In the genomic region with DNA sequence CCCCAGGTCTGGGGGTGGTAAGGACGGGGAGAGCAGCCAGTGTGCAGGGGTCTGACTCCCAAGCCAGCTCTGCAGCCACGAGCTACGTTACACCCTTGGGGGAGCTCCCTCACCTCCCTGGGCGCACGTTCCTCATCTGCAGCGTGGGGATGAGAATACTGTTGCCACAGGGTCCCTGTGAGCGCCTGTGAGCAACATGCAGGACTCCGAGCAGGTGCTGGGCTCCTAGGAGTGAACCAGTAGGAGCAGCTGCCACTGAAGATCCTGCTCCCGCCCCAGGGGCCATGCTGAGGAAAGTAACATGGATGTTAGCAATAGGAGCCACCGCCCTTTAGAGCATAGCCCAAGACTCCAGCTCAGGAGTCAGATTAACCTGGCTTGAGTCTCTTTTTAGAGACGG, we compare ENCODE assay signal across 40 cellular contexts. TPM values are rescaled to one million over a fixed set of nuclear protein-coding genes. Genes with fewer than 3 reads are reported as not detected.
"Had no signal": no experiment of that assay in that cellular context is flagged by ENCODE, and none has a peak within 500 bp of the region (broad histone marks: within the 10 kb centered on the region; RNA-seq: fewer than 3 reads in every experiment).

No MANE protein-coding gene starts in this region.

- H3K27me3 ChIP-seq: dorsolateral prefrontal cortex had no signal

- H3K27ac Mint-ChIP-seq: activated CD4-positive, alpha-beta memory T cell treated with anti-CD3 and anti-CD28 coated beads for 36 hours; activated CD4-positive, alpha-beta T cell treated with anti-CD3 and anti-CD28 coated beads for 36 hours; activated CD4-positive, alpha-beta T cell treated with anti-CD3 and anti-CD28 coated beads, Interleukin-2, amount 10 ng/mL, durations not matched to agents 24 days and 14 days; activated CD8-positive, alpha-beta memory T cell treated with anti-CD3 and anti-CD28 coated beads, Interleukin-2, amount 10 ng/mL, durations not matched to agents 7 days and 5 days; activated CD8-positive, alpha-beta T cell treated with anti-CD3 and anti-CD28 coated beads, Interleukin-2, amount 10 ng/mL, durations not matched to agents 7 days and 5 days; activated naive CD8-positive, alpha-beta T cell; activated T-helper 1 cell treated with anti-CD3 and anti-CD28 coated beads, Interleukin-12 subunit alpha, Interleukin-12 subunit beta, Interleukin-2, Interleukin-4 antibody, amounts not matched to agents 30 ng/mL and 10 ng/mL and 1 ng/mL, durations not matched to agents 14 hours and 24 hours and 36 hours; activated T-helper 2 cell treated with anti-CD3 and anti-CD28 coated beads, Interferon-gamma antibody, Interleukin-2, Interleukin-4, amounts not matched to agents 10 μg/mL and 5 μg/mL and 100 μg/mL, durations not matched to agents 14 hours and 24 hours and 36 hours; dendritic cell treated with granulocyte-macrophage colony-stimulating factor and Interleukin-4, amounts not matched to agents 40 ng/mL and 50 ng/mL, for 4 days; effector memory CD8-positive, alpha-beta T cell; T-helper 17 cell; T-helper 2 cell treated with Interferon-gamma antibody and Interleukin-4, amounts not matched to agents 5 μg/mL and 100 μg/mL, for 36 hours had no signal

- H3K36me3 ChIP-seq: brain microvascular endothelial cell, esophagus squamous epithelium, gastroesophageal sphincter had no signal

- H3K4me3 Mint-ChIP-seq: activated CD4-positive, alpha-beta memory T cell treated with anti-CD3 and anti-CD28 coated beads for 36 hours; activated CD4-positive, alpha-beta T cell treated with anti-CD3 and anti-CD28 coated beads for 36 hours; activated CD4-positive, alpha-beta T cell treated with anti-CD3 and anti-CD28 coated beads, Interleukin-2, amount 10 ng/mL, durations not matched to agents 24 days and 14 days; activated CD8-positive, alpha-beta memory T cell treated with anti-CD3 and anti-CD28 coated beads, Interleukin-2, amount 10 ng/mL, durations not matched to agents 7 days and 5 days; activated CD8-positive, alpha-beta T cell treated with anti-CD3 and anti-CD28 coated beads, Interleukin-2, amount 10 ng/mL, durations not matched to agents 7 days and 5 days; activated naive CD8-positive, alpha-beta T cell; activated T-helper 1 cell treated with anti-CD3 and anti-CD28 coated beads, Interleukin-12 subunit alpha, Interleukin-12 subunit beta, Interleukin-2, Interleukin-4 antibody, amounts not matched to agents 30 ng/mL and 10 ng/mL and 1 ng/mL, durations not matched to agents 14 hours and 24 hours and 36 hours; central memory CD8-positive, alpha-beta T cell; dendritic cell treated with granulocyte-macrophage colony-stimulating factor and Interleukin-4, amounts not matched to agents 40 ng/mL and 50 ng/mL, for 4 days; effector memory CD8-positive, alpha-beta T cell; T-helper 17 cell; T-helper 2 cell treated with Interferon-gamma antibody and Interleukin-4, amounts not matched to agents 5 μg/mL and 100 μg/mL, for 36 hours had no signal

- H3K9me3 ChIP-seq: esophagus squamous epithelium, gastroesophageal sphincter had no signal

- H3K27ac ChIP-seq: brain microvascular endothelial cell, coronary artery, dorsolateral prefrontal cortex, epithelial cell of prostate, esophagus squamous epithelium, gastroesophageal sphincter had no signal

- H3K4me3 ChIP-seq: coronary artery, dorsolateral prefrontal cortex, esophagus squamous epithelium, gastroesophageal sphincter had no signal

- H3K9me3 Mint-ChIP-seq: activated CD4-positive, alpha-beta memory T cell treated with anti-CD3 and anti-CD28 coated beads for 36 hours; activated CD4-positive, alpha-beta T cell treated with anti-CD3 and anti-CD28 coated beads, Interleukin-2, amount 10 ng/mL, durations not matched to agents 24 days and 14 days; activated T-helper 1 cell treated with anti-CD3 and anti-CD28 coated beads, Interleukin-12 subunit alpha, Interleukin-12 subunit beta, Interleukin-2, Interleukin-4 antibody, amounts not matched to agents 30 ng/mL and 10 ng/mL and 1 ng/mL, durations not matched to agents 14 hours and 24 hours and 36 hours; activated T-helper 2 cell treated with anti-CD3 and anti-CD28 coated beads, Interferon-gamma antibody, Interleukin-2, Interleukin-4, amounts not matched to agents 10 μg/mL and 5 μg/mL and 100 μg/mL, durations not matched to agents 14 hours and 24 hours and 36 hours; central memory CD8-positive, alpha-beta T cell; dendritic cell treated with granulocyte-macrophage colony-stimulating factor and Interleukin-4, amounts not matched to agents 40 ng/mL and 50 ng/mL, for 4 days; effector memory CD8-positive, alpha-beta T cell; T-helper 2 cell treated with Interferon-gamma antibody and Interleukin-4, amounts not matched to agents 5 μg/mL and 100 μg/mL, for 36 hours had no signal

- DNase-seq: activated CD4-positive, alpha-beta memory T cell treated with anti-CD3 and anti-CD28 coated beads for 36 hours; activated CD4-positive, alpha-beta T cell treated with anti-CD3 and anti-CD28 coated beads for 36 hours; activated CD4-positive, alpha-beta T cell treated with anti-CD3 and anti-CD28 coated beads, Interleukin-2, amount 10 ng/mL, durations not matched to agents 24 days and 14 days; activated CD4-positive, CD25-positive, alpha-beta regulatory T cell; activated CD4-positive, CD25-positive, alpha-beta regulatory T cell treated with anti-CD3 and anti-CD28 coated beads, Interleukin-2, amount 50 U/mL, for 72 hours; activated CD8-positive, alpha-beta memory T cell treated with anti-CD3 and anti-CD28 coated beads, Interleukin-2, amount 10 ng/mL, durations not matched to agents 7 days and 5 days; activated CD8-positive, alpha-beta memory T cell treated with anti-CD3 and anti-CD28 coated beads, Interleukin-2, amount 50 U/mL, for 4 hours; activated CD8-positive, alpha-beta T cell treated with anti-CD3 and anti-CD28 coated beads, Interleukin-2, amount 10 ng/mL, durations not matched to agents 7 days and 5 days; activated gamma-delta T cell treated with Interleukin-2 at 50 U/mL for 16 hours; activated naive CD4-positive, alpha-beta T cell treated with anti-CD3 and anti-CD28 coated beads, Interleukin-2, amount 50 U/mL, for 16 hours; activated naive CD4-positive, alpha-beta T cell treated with Interleukin-2 at 50 U/mL for 16 hours; activated T-cell treated with anti-CD3 and anti-CD28 coated beads, Interleukin-2, amount 50 U/mL, for 1 hour; activated T-cell treated with anti-CD3 and anti-CD28 coated beads, Interleukin-2, amount 50 U/mL, for 48 hours; amniotic stem cell; anterior cingulate cortex; brain microvascular endothelial cell; dorsolateral prefrontal cortex; effector memory CD8-positive, alpha-beta T cell; esophagus squamous epithelium; foreskin melanocyte; T-helper 1 cell; T-helper 17 cell; T1000 had no signal

- H3K4me1 ChIP-seq: esophagus squamous epithelium, gastroesophageal sphincter had no signal

- H3K36me3 Mint-ChIP-seq: activated CD4-positive, alpha-beta memory T cell treated with anti-CD3 and anti-CD28 coated beads for 36 hours; activated CD8-positive, alpha-beta memory T cell treated with anti-CD3 and anti-CD28 coated beads, Interleukin-2, amount 10 ng/mL, durations not matched to agents 7 days and 5 days; activated naive CD8-positive, alpha-beta T cell had no signal

- ATAC-seq: activated CD4-positive, alpha-beta T cell treated with anti-CD3 and anti-CD28 coated beads for 36 hours; activated CD8-positive, alpha-beta memory T cell treated with anti-CD3 and anti-CD28 coated beads, Interleukin-2, amount 10 ng/mL, durations not matched to agents 7 days and 5 days; activated CD8-positive, alpha-beta T cell treated with anti-CD3 and anti-CD28 coated beads, Interleukin-2, amount 10 ng/mL, durations not matched to agents 7 days and 5 days; effector memory CD8-positive, alpha-beta T cell; gastroesophageal sphincter; T-helper 17 cell had no signal

- H3K4me1 Mint-ChIP-seq: activated CD4-positive, alpha-beta T cell treated with anti-CD3 and anti-CD28 coated beads, Interleukin-2, amount 10 ng/mL, durations not matched to agents 24 days and 14 days; central memory CD8-positive, alpha-beta T cell had no signal

RNA-seq across cellular contexts. Expression of a gene that starts 15.9 kb away (rescaled TPM):
- total RNA-seq: activated CD4-positive, alpha-beta memory T cell treated with anti-CD3 and anti-CD28 coated beads for 36 hours; activated CD4-positive, alpha-beta T cell treated with anti-CD3 and anti-CD28 coated beads, Interleukin-2, amount 10 ng/mL, durations not matched to agents 24 days and 14 days; activated CD8-positive, alpha-beta memory T cell treated with anti-CD3 and anti-CD28 coated beads, Interleukin-2, amount 10 ng/mL, durations not matched to agents 7 days and 5 days; activated CD8-positive, alpha-beta T cell treated with anti-CD3 and anti-CD28 coated beads, Interleukin-2, amount 10 ng/mL, durations not matched to agents 7 days and 5 days; activated T-helper 1 cell treated with anti-CD3 and anti-CD28 coated beads, Interleukin-12 subunit alpha, Interleukin-12 subunit beta, Interleukin-2, Interleukin-4 antibody, amounts not matched to agents 30 ng/mL and 10 ng/mL and 1 ng/mL, durations not matched to agents 14 hours and 24 hours and 36 hours; bronchial epithelial cell; cardiac septum; endothelial cell of umbilical vein; fibroblast of lung; fibroblast of villous mesenchyme; glomerular endothelial cell; T-helper 17 cell had no signal
- polyA plus RNA-seq: fibroblast of lung had no signal

RNA-seq across cellular contexts. Expression of a gene that starts 29.9 kb away (rescaled TPM):
- total RNA-seq: activated CD4-positive, alpha-beta T cell treated with anti-CD3 and anti-CD28 coated beads, Interleukin-2, amount 10 ng/mL, durations not matched to agents 24 days and 14 days; activated CD8-positive, alpha-beta memory T cell treated with anti-CD3 and anti-CD28 coated beads, Interleukin-2, amount 10 ng/mL, durations not matched to agents 7 days and 5 days; activated T-helper 1 cell treated with anti-CD3 and anti-CD28 coated beads, Interleukin-12 subunit alpha, Interleukin-12 subunit beta, Interleukin-2, Interleukin-4 antibody, amounts not matched to agents 30 ng/mL and 10 ng/mL and 1 ng/mL, durations not matched to agents 14 hours and 24 hours and 36 hours; activated T-helper 2 cell treated with anti-CD3 and anti-CD28 coated beads, Interferon-gamma antibody, Interleukin-2, Interleukin-4, amounts not matched to agents 10 μg/mL and 5 μg/mL and 100 μg/mL, durations not matched to agents 14 hours and 24 hours and 36 hours; astrocyte; bronchial epithelial cell; cerebellum; endothelial cell of umbilical vein; fibroblast of lung; fibroblast of villous mesenchyme; T-helper 17 cell had no signal
- polyA plus RNA-seq: fibroblast of lung had no signal
